2 cellular contexts compared by ENCODE assay signal in the genomic region with DNA sequence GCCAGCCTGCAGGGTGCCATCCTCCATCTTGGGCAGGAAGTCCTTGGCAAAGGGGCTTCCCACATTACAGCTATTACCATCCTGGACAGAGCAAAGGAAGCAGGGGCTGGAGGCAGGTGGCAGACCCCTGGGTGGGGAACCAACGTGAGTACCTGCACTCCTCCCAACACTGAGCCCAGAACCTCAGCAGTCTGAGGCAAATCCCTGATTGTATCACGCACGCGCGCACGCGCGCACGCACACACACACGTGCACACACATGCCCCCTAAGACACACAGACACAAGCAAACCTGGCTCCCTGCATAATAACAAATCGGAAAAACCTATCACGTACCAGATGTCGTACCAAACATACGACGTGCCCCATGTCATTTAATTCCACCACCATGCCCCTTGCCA.
TF ChIP-seq lines count a peak whose summit lies in the region.

No MANE protein-coding gene starts in this region.

TF ChIP-seq in GM12891, 5 proteins besides CTCF, POLR2A, EP300 and RAD21 (continued from another document):
- TF ChIP-seq POU2F2 (IDR thresholded peaks at IDR 0.05; ENCODE audit: low read depth, low read length) = no peak; the same call in 1 of the 2 replicates

TF ChIP-seq in K562, 482 proteins besides CTCF, POLR2A, EP300 and RAD21 (continued from another document):
- no peak for TF ChIP-seq CAMTA2 (CRISPR knock-in tag; conservative IDR thresholded peaks at IDR 0.05)
- no peak for TF ChIP-seq NKRF (IDR thresholded peaks at IDR 0.05; ENCODE audit: borderline replicate concordance)
- TF ChIP-seq BMI1 (IDR thresholded peaks at IDR 0.05; ENCODE audit: low read length) = no peak
- TF ChIP-seq POLR2G (IDR thresholded peaks at IDR 0.05; ENCODE audit: low read depth, low read length) = peak; percentile 53
- TF ChIP-seq ZBTB43 (CRISPR knock-in tag; IDR thresholded peaks at IDR 0.05) = no peak
